9 cellular contexts compared by ENCODE assay signal in the genomic region with DNA sequence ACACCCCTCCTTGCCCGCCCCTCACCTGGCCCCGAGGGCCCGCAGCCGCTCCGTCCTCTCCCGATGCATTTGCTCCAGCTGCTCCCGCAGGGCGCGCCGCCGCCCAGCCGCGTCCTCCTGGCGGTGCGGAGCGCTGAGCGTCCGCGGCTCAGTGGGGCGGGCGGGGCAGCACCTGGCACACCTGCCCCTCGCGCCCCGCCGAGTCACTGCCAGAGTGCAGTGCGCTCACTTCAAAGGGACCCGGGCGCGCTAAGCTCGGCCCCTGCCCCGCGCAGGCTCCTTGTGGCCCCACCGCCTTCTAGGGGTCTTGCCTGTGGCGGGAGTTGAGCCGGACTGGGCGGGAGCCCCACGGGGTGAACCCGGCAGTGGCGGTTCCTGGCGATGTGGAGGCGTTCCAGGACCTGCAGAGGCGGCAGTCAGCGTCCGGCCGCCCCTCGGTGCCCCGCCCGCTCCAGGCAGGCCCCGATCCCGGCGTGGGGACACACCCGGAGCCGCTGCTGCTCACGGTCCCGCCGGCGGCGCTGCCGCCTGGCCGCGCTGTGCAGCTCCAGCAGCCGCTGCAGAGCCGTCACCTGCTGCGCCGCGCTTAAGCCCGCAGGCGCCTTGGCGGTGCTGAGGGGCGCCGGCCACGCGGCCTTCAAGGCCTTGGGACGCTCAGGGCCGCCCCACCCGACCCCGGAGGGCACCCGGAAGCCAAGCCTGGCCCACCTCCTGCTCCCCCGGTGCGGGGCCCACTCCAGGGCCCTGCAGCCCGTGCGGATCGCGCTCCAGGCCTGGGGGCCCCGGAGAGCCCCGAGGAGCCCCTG. TPM values are rescaled to one million over a fixed set of nuclear protein-coding genes. Genes with fewer than 3 reads are reported as not detected.
DNase-seq lines count a peak whose midpoint lies in the region; ATAC-seq and TF ChIP-seq lines count a peak whose summit lies in the region.
"Had no signal": no experiment of that assay in that cellular context is flagged by ENCODE, and none has a peak within 500 bp of the region (broad histone marks: within the 10 kb centered on the region; RNA-seq: fewer than 3 reads in every experiment).

No MANE protein-coding gene starts in this region.

- H3K27me3 Mint-ChIP-seq in Calu3 (ENCODE audit: unreplicated experiment) = peaks cover 7% of the 10 kb centered on the region

- H3K9ac ChIP-seq in endocrine pancreas (ENCODE audit: control insufficient read depth, insufficient read depth, low read length) = peak overlapping the region; percentile 39

- H3K27ac Mint-ChIP-seq in Calu3 (ENCODE audit: unreplicated experiment) = no peak overlapping the region

- no peaks in the 10 kb centered on the region for H3K36me3 ChIP-seq in endocrine pancreas (ENCODE audit: control insufficient read depth, insufficient read depth, low read length)
- peaks cover 10 to 26% (median 23%) of the 10 kb centered on the region in 4 donors for H3K36me3 ChIP-seq in stomach

- peak; percentile 68 for DNase-seq in Calu3
- DNase-seq in LoVo (ENCODE audit: low spot score) = peak; percentile 74
- peak; percentile 17 to 21 for DNase-seq in activated CD4-positive, alpha-beta T cell treated with anti-CD3 and anti-CD28 coated beads, Interleukin-2, amount 50 U/mL, for 4 hours
- peak; percentile 22 for DNase-seq in middle frontal gyrus (ENCODE audit: extremely low spot score, low spot score)
- peak; percentile 69 for DNase-seq in stomach

- intact Hi-C loops in Calu3 (cut with micrococcal nuclease; ENCODE audit: unreplicated experiment) (loop anchor here (10.0 kb wide), 1 partner anchor 85 kb away; no protein-coding TSS in a partner anchor), stomach (cut with DNase I; ENCODE audit: low total_unique reads) (loop anchor here (10.0 kb wide), 1 partner anchor 135 kb away; the partner anchor contains the start of gene CALU)

- ATAC-seq in GM21360 (IDR thresholded peaks at IDR 0.05; ENCODE audit: unreplicated experiment) (peak; percentile 79), HG03025 (IDR thresholded peaks at IDR 0.05; ENCODE audit: low FRiP score, unreplicated experiment) (no peak)

- peaks cover 21% of the 10 kb centered on the region for H3K4me1 Mint-ChIP-seq in Calu3 (ENCODE audit: low read depth, unreplicated experiment)

- peak overlapping the region; percentile 67 for H3K4me3 Mint-ChIP-seq in Calu3 (ENCODE audit: low read depth, unreplicated experiment)

- WGBS in stomach, 5 donors = 0 to 7% (median 1%) methylated on average over 16 to 86 of the region's 86 CpGs

- H3K9me3 Mint-ChIP-seq in Calu3 (ENCODE audit: low read depth, unreplicated experiment) = no peaks in the 10 kb centered on the region

- no TSS peak for BruUV-seq in Calu3 (replicated peaks; lab: Mats Ljungman, UMichigan)

- no peak overlapping the region for H3K4me3 ChIP-seq in endocrine pancreas (ENCODE audit: control insufficient read depth, insufficient read depth, low read length)
- peak overlapping the region; percentile 44 to 77 (median 57) for H3K4me3 ChIP-seq in stomach

- no peaks in the 10 kb centered on the region for H3K9me3 ChIP-seq in endocrine pancreas (ENCODE audit: control insufficient read depth, low read length)
- H3K9me3 ChIP-seq in stomach = no peaks in the 10 kb centered on the region

- H3K36me3 Mint-ChIP-seq in Calu3 (ENCODE audit: insufficient read depth, unreplicated experiment) = peaks cover 37% of the 10 kb centered on the region

- H3K27me3 ChIP-seq in endocrine pancreas (ENCODE audit: control insufficient read depth, insufficient read depth, low read length) = no peaks in the 10 kb centered on the region
- H3K27me3 ChIP-seq in stomach = peaks cover 0 to 14% (median 0%) of the 10 kb centered on the region in 3 donors

- TF ChIP-seq CTCF in Calu3 (IDR thresholded peaks at IDR 0.05; ENCODE audit: unreplicated experiment) = no peak
- peak in 1 of 7 experiments; percentile 32 for TF ChIP-seq CTCF in stomach (IDR thresholded peaks at IDR 0.05)

- H3K27ac ChIP-seq in stomach = peak overlapping the region; percentile 19 to 61 (median 48)

- no peak for TF ChIP-seq EP300 in stomach (IDR thresholded peaks at IDR 0.05)

- H3K4me1 ChIP-seq in endocrine pancreas (ENCODE audit: control insufficient read depth, insufficient read depth, low read length) (no peaks in the 10 kb centered on the region), stomach (peaks cover 19 to 38% (median 24%) of the 10 kb centered on the region in 4 donors)

- CTCF ChIA-PET in Calu3 (lab: Charles Lee) = no interaction called here

- TF ChIP-seq POLR2A in stomach (IDR thresholded peaks at IDR 0.05) = no peak

RNA-seq across cellular contexts. Expression of gene ATP6V1F, which starts 6.7 kb away (rescaled TPM):
- total RNA-seq in Calu3 (2022) (104 and 123 TPM in 2 replicates), stomach (10 to 100 TPM in 4 of 5 donors, 1 to 10 TPM in 1; 2.0 to 86.2 (median 47.5) TPM)
- 100 to 1,000 TPM; 246 to 282 (median 264) TPM for polyA plus RNA-seq in stomach

RNA-seq across cellular contexts. Expression of gene FLNC, which starts 39.1 kb away (rescaled TPM):
- total RNA-seq in Calu3 (2022) (0.42 and 0.98 TPM in 2 replicates), stomach (100 to 1,000 TPM in 3 of 5 donors, 10 to 100 TPM in 2; 30.9 to 184 (median 105) TPM)
- 10 to 100 TPM in 1 of 3 donors, 1 to 10 TPM in 2; 1.9 to 13.6 (median 5.3) TPM for polyA plus RNA-seq in stomach
- total RNA-seq: T-helper 2 cell treated with Interferon-gamma antibody and Interleukin-4, amounts not matched to agents 100 ng/mL and 5 ng/mL, for 36 hours had no signal

RNA-seq across cellular contexts. Expression of gene KCP, which starts 41.2 kb away (rescaled TPM):
- 6.8 and 10.6 TPM in 2 replicates for total RNA-seq in Calu3 (2022)
- 1 to 10 TPM in 1 of 5 donors, under 1 TPM in 1, not detected in 3; 0.73 to 2.3 TPM for total RNA-seq in stomach
- 1 to 10 TPM in 1 of 3 donors, not detected in 2; 1.6 TPM for polyA plus RNA-seq in stomach

Comparison
In these comparisons a context has a peak if more than half of its experiments do, and no peak if none do; other contexts are left out.
1. DNase-seq: peak in every context shown above with its lines; median percentile 74 in LoVo; 69 in stomach; 68 in Calu3; 22 in middle frontal gyrus; 19 in activated CD4-positive, alpha-beta T cell treated with anti-CD3 and anti-CD28 coated beads, Interleukin-2, amount 50 U/mL, for 4 hours.
2. RNA of gene FLNC, which starts 39.1 kb away (total RNA-seq): 30.9 to 184 TPM in stomach; 0.42 to 0.98 TPM in Calu3; every median in the first group is over 10 times any median in the second.